8 cellular contexts compared by ENCODE assay signal in the genomic region with DNA sequence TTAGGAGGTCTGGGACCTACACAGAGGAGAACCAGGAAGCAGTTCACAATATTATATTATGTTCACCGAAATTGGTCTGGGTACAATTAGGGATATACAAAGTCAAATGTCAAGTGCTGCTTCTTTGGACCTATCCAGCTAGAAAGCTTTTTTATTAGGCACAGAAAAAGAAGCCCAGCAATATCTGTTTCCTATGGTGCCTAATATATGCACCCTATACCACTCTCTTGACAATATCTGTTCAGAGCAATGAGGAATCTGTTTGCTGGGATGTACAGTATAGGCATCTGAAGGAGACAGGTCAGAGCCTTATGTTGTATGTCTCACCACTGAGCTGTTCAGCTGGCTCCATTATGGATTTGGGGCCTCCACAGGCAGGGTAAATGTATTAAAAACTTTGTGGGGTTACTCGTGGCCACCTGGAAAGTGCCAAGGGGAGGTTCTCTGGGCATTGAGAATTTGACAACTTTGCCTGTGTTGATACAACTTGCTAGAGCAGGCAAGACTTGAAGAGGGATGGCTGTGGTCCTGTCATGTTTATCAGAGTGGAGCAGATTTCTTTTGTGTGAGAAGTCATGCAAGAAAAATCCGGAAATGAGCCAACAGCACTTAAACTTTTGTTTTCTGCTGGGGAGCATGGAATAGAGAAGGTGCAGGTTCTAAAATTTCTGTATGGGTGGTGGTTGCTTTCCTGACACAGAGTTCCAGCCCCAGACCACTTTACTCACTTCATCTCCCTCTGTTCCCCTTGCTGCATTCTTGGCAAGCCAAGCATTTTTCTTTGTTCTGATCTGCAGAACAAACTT. TPM values are rescaled to one million over a fixed set of nuclear protein-coding genes. Genes with fewer than 3 reads are reported as not detected.
DNase-seq lines count a peak whose midpoint lies in the region; ATAC-seq and TF ChIP-seq lines count a peak whose summit lies in the region.

No MANE protein-coding gene starts in this region.

- no peaks in the 10 kb centered on the region for H3K36me3 ChIP-seq in Caco-2 (ENCODE audit: control insufficient read depth, insufficient read depth, low read length)
- H3K36me3 ChIP-seq in mucosa of rectum (ENCODE audit: control insufficient read depth in 2 of 2, insufficient read depth in 2 of 2, low read length in 2 of 2) = no peaks in the 10 kb centered on the region

- H3K4me1 Mint-ChIP-seq in Caco-2 (ENCODE audit: low read depth, unreplicated experiment) = peaks cover 34% of the 10 kb centered on the region

- intact Hi-C loops in Caco-2 (cut with micrococcal nuclease; ENCODE audit: unreplicated experiment) = loop anchor here (1.0 kb wide), 1 partner anchor 9 kb away; no protein-coding TSS in a partner anchor

- H3K9me3 ChIP-seq in Caco-2 (no peaks in the 10 kb centered on the region), mucosa of rectum (ENCODE audit: control insufficient read depth in 2 of 2, low read length in 2 of 2) (no peaks in the 10 kb centered on the region)

- H3K27ac ChIP-seq in mucosa of rectum (ENCODE audit: low read depth in 2 of 2, low read length in 2 of 2) = peak overlapping the region; percentile 9 to 28

- CTCF ChIA-PET in Caco-2 (lab: Charles Lee) = interaction anchor here (0.8 to 1.9 kb wide), 3 partner anchors 10 to 24 kb away, joined by 5 to 12 read pairs (median 10); a partner anchor contains a TSS

- H3K4me1 ChIP-seq in Caco-2 (peaks cover 42% of the 10 kb centered on the region), mucosa of rectum (ENCODE audit: control insufficient read depth in 2 of 2, insufficient read depth in 2 of 2, low read length in 2 of 2) (peaks cover 22 to 34% of the 10 kb centered on the region in 2 donors)

- DNase-seq in Caco-2 = no peak
- DNase-seq in astrocyte of the spinal cord (ENCODE audit: low read depth, low spot score) = peak; percentile 60
- DNase-seq in nucleus accumbens (lab: John Stamatoyannopoulos, UW) = no peak
- no peak for DNase-seq in cerebellar cortex (ENCODE audit: low spot score)
- DNase-seq in ecto neural progenitor cell (ENCODE audit: low spot score) = no peak
- no peak for DNase-seq in GM13976 (ENCODE audit: low spot score)

- no TSS peak for BruUV-seq in Caco-2 (replicated peaks; lab: Mats Ljungman, UMichigan)

- POLR2A ChIA-PET in Caco-2 (lab: Charles Lee) = interaction anchor here (0.6 kb wide), 1 partner anchor 10 kb away, joined by 3 read pairs; a partner anchor contains a TSS

- ATAC-seq in HG03521 (IDR thresholded peaks at IDR 0.05; ENCODE audit: unreplicated experiment) = peak; percentile 18

- peak overlapping the region; percentile 36 for H3K4me3 Mint-ChIP-seq in Caco-2 (ENCODE audit: unreplicated experiment)

- H3K36me3 Mint-ChIP-seq in Caco-2 (ENCODE audit: insufficient read depth, unreplicated experiment) = no peaks in the 10 kb centered on the region

- no peaks in the 10 kb centered on the region for H3K27me3 Mint-ChIP-seq in Caco-2 (ENCODE audit: insufficient read depth, unreplicated experiment)

- no peak overlapping the region for H3K9ac ChIP-seq in mucosa of rectum (ENCODE audit: low read depth in 1 of 2, low read length in 2 of 2)

- in situ Hi-C loops in astrocyte of the spinal cord (cut with HindIII; ENCODE audit: low sequenced_read_pairs) (no loop called here), GM13976 (cut with MboI; ENCODE audit: low sequenced_read_pairs, unreplicated experiment) (no loop called here)

- H3K27ac Mint-ChIP-seq in Caco-2 (ENCODE audit: unreplicated experiment) = peak overlapping the region; percentile 85

- H3K4me3 ChIP-seq in Caco-2 (ENCODE audit: low read depth, low read length) = no peak overlapping the region
- H3K4me3 ChIP-seq in astrocyte of the spinal cord (ENCODE audit: low read depth, low read length) = no peak overlapping the region
- H3K4me3 ChIP-seq in mucosa of rectum (ENCODE audit: low read length in 2 of 2) = peak overlapping the region in 1 of 2 donors; percentile 28

- H3K9me3 Mint-ChIP-seq in Caco-2 (ENCODE audit: unreplicated experiment) = no peaks in the 10 kb centered on the region

- TF ChIP-seq CTCF in Caco-2 (IDR thresholded peaks at IDR 0.05; ENCODE audit: insufficient read depth in 1 of 2, low read depth in 1 of 2, low read length in 1 of 2, severe bottlenecking in 1 of 2, unreplicated experiment in 1 of 2) (no peak), astrocyte of the spinal cord (IDR thresholded peaks at IDR 0.05; ENCODE audit: low read depth, low read length) (no peak), GM13976 (IDR thresholded peaks at IDR 0.05; ENCODE audit: borderline replicate concordance, control extremely low read depth, extremely low read depth, insufficient read depth, missing control alignments) (no peak)

- H3K27me3 ChIP-seq in Caco-2 (replicated peaks; ENCODE audit: control insufficient read depth, insufficient read depth, low read length) (no peaks in the 10 kb centered on the region), mucosa of rectum (ENCODE audit: control insufficient read depth in 2 of 2, insufficient read depth in 2 of 2, low read length in 2 of 2) (no peaks in the 10 kb centered on the region)

RNA-seq across cellular contexts. Expression of a gene that starts 10.1 kb away (rescaled TPM):
- 54.2 and 55.1 TPM in 2 replicates for total RNA-seq in Caco-2 (2022)

RNA-seq across cellular contexts. Expression of a gene that starts 24.8 kb away (rescaled TPM):
- total RNA-seq in Caco-2 (2022) = 36.9 and 40.5 TPM in 2 replicates

RNA-seq across cellular contexts. Expression of a gene that starts 57.2 kb away (rescaled TPM):
- total RNA-seq in Caco-2 (2022) = 53.6 and 57.9 TPM in 2 replicates
